In the genomic region with DNA sequence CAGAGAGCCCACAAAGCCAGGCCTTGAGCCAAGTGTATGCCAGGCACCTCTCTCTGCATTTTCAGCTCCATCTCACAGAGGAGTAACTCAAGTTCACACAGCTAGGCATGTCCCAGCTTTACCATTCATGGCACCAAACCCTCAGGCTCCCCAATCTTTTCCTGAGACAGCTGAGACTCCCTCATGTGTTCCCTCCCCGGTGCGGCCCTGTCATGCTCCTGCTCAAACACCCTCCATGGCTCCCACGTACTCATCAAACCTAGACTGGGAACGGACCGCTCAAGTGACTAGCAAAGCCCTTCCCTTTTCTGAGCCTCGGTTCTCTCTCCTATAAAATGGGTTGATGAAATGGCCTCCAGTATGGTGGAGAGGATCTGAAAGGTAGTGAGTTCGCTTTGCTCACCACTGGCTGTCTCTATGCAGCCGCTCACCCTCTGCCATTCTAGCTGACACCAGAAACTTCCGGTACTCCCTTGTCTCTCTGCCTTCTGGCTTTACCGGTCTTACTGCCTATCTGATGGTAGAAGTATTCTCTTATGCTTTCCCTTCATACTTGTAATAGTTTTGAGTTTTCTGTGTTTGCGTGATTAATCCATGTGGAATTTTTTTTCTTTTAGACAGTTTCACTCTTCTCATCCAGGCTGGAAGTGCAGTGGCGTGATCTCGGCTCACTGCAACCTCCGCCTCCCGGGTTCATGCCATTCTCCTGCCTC, we compare ENCODE assay signal across 9 cellular contexts. TPM values are rescaled to one million over a fixed set of nuclear protein-coding genes. Genes with fewer than 3 reads are reported as not detected.
DNase-seq lines count a peak whose midpoint lies in the region; ATAC-seq and TF ChIP-seq lines count a peak whose summit lies in the region.
"Had no signal": no experiment of that assay in that cellular context is flagged by ENCODE, and none has a peak within 500 bp of the region (broad histone marks: within the 10 kb centered on the region; RNA-seq: fewer than 3 reads in every experiment).

No MANE protein-coding gene starts in this region.

- ATAC-seq in stimulated activated naive CD8-positive, alpha-beta T cell treated with anti-CD3 and anti-CD28 coated beads, Interleukin-15, amount 100 ng/mL, for 72 hours, result no peak

- H3K36me3 Mint-ChIP-seq in activated T-helper 2 cell treated with anti-CD3 and anti-CD28 coated beads, Interferon-gamma antibody, Interleukin-2, Interleukin-4, amounts not matched to agents 10 μg/mL and 5 μg/mL and 100 μg/mL, durations not matched to agents 14 hours and 24 hours and 36 hours (ENCODE audit: low read depth), result peaks cover 24% of the 10 kb centered on the region
- peaks cover 0 to 4% (median 0%) of the 10 kb centered on the region in 3 donors for H3K36me3 Mint-ChIP-seq in immature natural killer cell

- H3K27ac ChIP-seq in HEK293 (ENCODE audit: extremely low read depth, low read depth, low read length), result no peak overlapping the region

- CTCF ChIA-PET in HEK293 (lab: Yijun Ruan, JAX), result interaction anchor here (0.6 to 3.7 kb wide), 5 partner anchors 13 to 124 kb away, joined by 3 to 13 read pairs (median 3); no protein-coding TSS in a partner anchor

- peaks cover 10% of the 10 kb centered on the region for H3K4me1 Mint-ChIP-seq in activated T-helper 2 cell treated with anti-CD3 and anti-CD28 coated beads, Interferon-gamma antibody, Interleukin-2, Interleukin-4, amounts not matched to agents 10 μg/mL and 5 μg/mL and 100 μg/mL, durations not matched to agents 14 hours and 24 hours and 36 hours (ENCODE audit: low read depth)
- H3K4me1 Mint-ChIP-seq in immature natural killer cell, result peaks cover 66 to 71% of the 10 kb centered on the region in 2 donors
- H3K4me1 Mint-ChIP-seq in stimulated activated naive CD8-positive, alpha-beta T cell treated with anti-CD3 and anti-CD28 coated beads, Interleukin-15, amount 100 ng/mL, for 72 hours, result peaks cover 57% of the 10 kb centered on the region

- peak overlapping the region; percentile 6 for H3K27ac Mint-ChIP-seq in activated T-helper 2 cell treated with anti-CD3 and anti-CD28 coated beads, Interferon-gamma antibody, Interleukin-2, Interleukin-4, amounts not matched to agents 10 μg/mL and 5 μg/mL and 100 μg/mL, durations not matched to agents 14 hours and 24 hours and 36 hours
- H3K27ac Mint-ChIP-seq in immature natural killer cell, result peak overlapping the region; percentile 61 to 94 (median 82)
- H3K27ac Mint-ChIP-seq in stimulated activated naive CD8-positive, alpha-beta T cell treated with anti-CD3 and anti-CD28 coated beads, Interleukin-15, amount 100 ng/mL, for 72 hours, result no peak overlapping the region

- no peak overlapping the region for H3K4me3 Mint-ChIP-seq in activated T-helper 2 cell treated with anti-CD3 and anti-CD28 coated beads, Interferon-gamma antibody, Interleukin-2, Interleukin-4, amounts not matched to agents 10 μg/mL and 5 μg/mL and 100 μg/mL, durations not matched to agents 14 hours and 24 hours and 36 hours (ENCODE audit: low read depth)
- peak overlapping the region; percentile 36 to 65 (median 38) for H3K4me3 Mint-ChIP-seq in immature natural killer cell
- no peak overlapping the region for H3K4me3 Mint-ChIP-seq in stimulated activated naive CD8-positive, alpha-beta T cell treated with anti-CD3 and anti-CD28 coated beads, Interleukin-15, amount 100 ng/mL, for 72 hours

- intact Hi-C loops in activated T-helper 2 cell treated with anti-CD3 and anti-CD28 coated beads, Interferon-gamma antibody, Interleukin-2, Interleukin-4, amounts not matched to agents 10 μg/mL and 5 μg/mL and 100 μg/mL, durations not matched to agents 14 hours and 24 hours and 36 hours (cut with micrococcal nuclease), result no loop called here

- no peak overlapping the region for H3K4me3 ChIP-seq in HEK293 (ENCODE audit: low read depth, low read length)

- no peaks in the 10 kb centered on the region for H3K9me3 ChIP-seq in HEK293 (ENCODE audit: control insufficient read depth, insufficient read depth, low read depth, low read length)

- no peaks in the 10 kb centered on the region for H3K4me1 ChIP-seq in HEK293 (ENCODE audit: control insufficient read depth, insufficient read depth, low read length)

- POLR2A ChIA-PET in HEK293 (lab: Yijun Ruan, JAX), result interaction anchor here (0.7 kb wide), 1 partner anchor 856 kb away, joined by 4 read pairs; no protein-coding TSS in a partner anchor

- TF ChIP-seq CTCF in HEK293 (tag by site-specific recombination; IDR thresholded peaks at IDR 0.05), result no peak

- DNase-seq in activated T-helper 2 cell treated with anti-CD3 and anti-CD28 coated beads, Interferon-gamma antibody, Interleukin-2, Interleukin-4, amounts not matched to agents 10 μg/mL and 5 μg/mL and 100 μg/mL, durations not matched to agents 14 hours and 24 hours and 36 hours (ENCODE audit: low spot score), result no peak
- no peak for DNase-seq in immature natural killer cell
- DNase-seq in stromal cell of bone marrow (ENCODE audit: low read depth), result peak; percentile 33
- no peak for DNase-seq in NK-92 treated with Interleukin-12 subunit alpha and Interleukin-12 subunit beta, amount 100 ng/mL, for 24 hours (lab: John Stamatoyannopoulos, UW)
- no peak for DNase-seq in stimulated activated CD4-positive, alpha-beta T cell treated with anti-CD3 and anti-CD28 coated beads, Interleukin-1b, Interleukin-23, amount 100 ng/mL, for 48 hours
- DNase-seq in stimulated activated naive CD8-positive, alpha-beta T cell treated with anti-CD3 and anti-CD28 coated beads, Interleukin-15, amount 100 ng/mL, for 72 hours, result no peak
- DNase-seq: NCI-H2081 treated with DMSO at 0.1 percent for 48 hours had no signal

- H3K27me3 Mint-ChIP-seq in activated T-helper 2 cell treated with anti-CD3 and anti-CD28 coated beads, Interferon-gamma antibody, Interleukin-2, Interleukin-4, amounts not matched to agents 10 μg/mL and 5 μg/mL and 100 μg/mL, durations not matched to agents 14 hours and 24 hours and 36 hours (ENCODE audit: low read depth), result no peaks in the 10 kb centered on the region
- peaks cover 1 to 2% (median 2%) of the 10 kb centered on the region in 3 donors for H3K27me3 Mint-ChIP-seq in immature natural killer cell (ENCODE audit: low read depth in 3 of 3)
- no peaks in the 10 kb centered on the region for H3K27me3 Mint-ChIP-seq in stimulated activated naive CD8-positive, alpha-beta T cell treated with anti-CD3 and anti-CD28 coated beads, Interleukin-15, amount 100 ng/mL, for 72 hours

- H3K9me3 Mint-ChIP-seq in activated T-helper 2 cell treated with anti-CD3 and anti-CD28 coated beads, Interferon-gamma antibody, Interleukin-2, Interleukin-4, amounts not matched to agents 10 μg/mL and 5 μg/mL and 100 μg/mL, durations not matched to agents 14 hours and 24 hours and 36 hours, result no peaks in the 10 kb centered on the region
- H3K9me3 Mint-ChIP-seq in immature natural killer cell, result no peaks in the 10 kb centered on the region
- H3K9me3 Mint-ChIP-seq in stimulated activated naive CD8-positive, alpha-beta T cell treated with anti-CD3 and anti-CD28 coated beads, Interleukin-15, amount 100 ng/mL, for 72 hours, result no peaks in the 10 kb centered on the region

- H3K36me3 ChIP-seq in HEK293 (ENCODE audit: control insufficient read depth in 2 of 2, insufficient read depth in 1 of 2, low read length in 2 of 2), result peaks cover 0 to 3% of the 10 kb centered on the region in 2 experiments; a peak in 1 of 3 replicates

TF ChIP-seq in HEK293, 187 proteins besides CTCF, POLR2A, EP300 and RAD21:
- TF ChIP-seq ZNF16 (tag by site-specific recombination; IDR thresholded peaks at IDR 0.05; ENCODE audit: low read depth) (peak; percentile 91), ZNF670 (tag by site-specific recombination; IDR thresholded peaks at IDR 0.05; ENCODE audit: low read depth) (no peak)

RNA-seq across cellular contexts. Expression of gene SLC44A2, which starts 7.8 kb away (rescaled TPM):
- total RNA-seq in activated T-helper 2 cell treated with anti-CD3 and anti-CD28 coated beads, Interferon-gamma antibody, Interleukin-2, Interleukin-4, amounts not matched to agents 10 μg/mL and 5 μg/mL and 100 μg/mL, durations not matched to agents 14 hours and 24 hours and 36 hours, result 83.0 and 87.4 TPM in 2 replicates
- 100 to 1,000 TPM; 195 to 449 (median 327) TPM for polyA plus RNA-seq in immature natural killer cell

RNA-seq across cellular contexts. Expression of gene AP1M2, which starts 30.5 kb away (rescaled TPM):
- total RNA-seq in activated T-helper 2 cell treated with anti-CD3 and anti-CD28 coated beads, Interferon-gamma antibody, Interleukin-2, Interleukin-4, amounts not matched to agents 10 μg/mL and 5 μg/mL and 100 μg/mL, durations not matched to agents 14 hours and 24 hours and 36 hours, result not detected in 2 replicates
- polyA plus RNA-seq in immature natural killer cell, result 1 to 10 TPM in 1 of 3 donors, not detected in 2; 1.8 TPM
- total RNA-seq: right cardiac atrium had no signal

RNA-seq across cellular contexts. Expression of gene ILF3, which starts 36.6 kb away (rescaled TPM):
- 509 and 523 TPM in 2 replicates for total RNA-seq in activated T-helper 2 cell treated with anti-CD3 and anti-CD28 coated beads, Interferon-gamma antibody, Interleukin-2, Interleukin-4, amounts not matched to agents 10 μg/mL and 5 μg/mL and 100 μg/mL, durations not matched to agents 14 hours and 24 hours and 36 hours
- 100 to 1,000 TPM in 1 of 3 donors, 10 to 100 TPM in 2; 33.7 to 107 (median 52.2) TPM for polyA plus RNA-seq in immature natural killer cell

RNA-seq across cellular contexts. Expression of gene CDKN2D, which starts 48.8 kb away (rescaled TPM):
- 45.9 and 46.9 TPM in 2 replicates for total RNA-seq in activated T-helper 2 cell treated with anti-CD3 and anti-CD28 coated beads, Interferon-gamma antibody, Interleukin-2, Interleukin-4, amounts not matched to agents 10 μg/mL and 5 μg/mL and 100 μg/mL, durations not matched to agents 14 hours and 24 hours and 36 hours
- 100 to 1,000 TPM; 253 to 474 (median 308) TPM for polyA plus RNA-seq in immature natural killer cell

RNA-seq across cellular contexts. Expression of gene KRI1, which starts 51.8 kb away (rescaled TPM):
- 66.7 and 69.5 TPM in 2 replicates for total RNA-seq in activated T-helper 2 cell treated with anti-CD3 and anti-CD28 coated beads, Interferon-gamma antibody, Interleukin-2, Interleukin-4, amounts not matched to agents 10 μg/mL and 5 μg/mL and 100 μg/mL, durations not matched to agents 14 hours and 24 hours and 36 hours
- 10 to 100 TPM in 2 of 3 donors, 1 to 10 TPM in 1; 5.7 to 44.4 (median 10.1) TPM for polyA plus RNA-seq in immature natural killer cell

Comparison
In these comparisons a context has a peak if more than half of its experiments do, and no peak if none do; other contexts are left out.
1. H3K27ac Mint-ChIP-seq: peak in activated T-helper 2 cell treated with anti-CD3 and anti-CD28 coated beads, Interferon-gamma antibody, Interleukin-2, Interleukin-4, amounts not matched to agents 10 μg/mL and 5 μg/mL and 100 μg/mL, durations not matched to agents 14 hours and 24 hours and 36 hours (single experiment) and immature natural killer cell (6 of 6); none in stimulated activated naive CD8-positive, alpha-beta T cell treated with anti-CD3 and anti-CD28 coated beads, Interleukin-15, amount 100 ng/mL, for 72 hours (0 of 2).
2. H3K4me3 Mint-ChIP-seq: peak in immature natural killer cell (5 of 5); none in activated T-helper 2 cell treated with anti-CD3 and anti-CD28 coated beads, Interferon-gamma antibody, Interleukin-2, Interleukin-4, amounts not matched to agents 10 μg/mL and 5 μg/mL and 100 μg/mL, durations not matched to agents 14 hours and 24 hours and 36 hours (single experiment) and stimulated activated naive CD8-positive, alpha-beta T cell treated with anti-CD3 and anti-CD28 coated beads, Interleukin-15, amount 100 ng/mL, for 72 hours (0 of 2).